13 cellular contexts compared by ENCODE assay signal in the genomic region with DNA sequence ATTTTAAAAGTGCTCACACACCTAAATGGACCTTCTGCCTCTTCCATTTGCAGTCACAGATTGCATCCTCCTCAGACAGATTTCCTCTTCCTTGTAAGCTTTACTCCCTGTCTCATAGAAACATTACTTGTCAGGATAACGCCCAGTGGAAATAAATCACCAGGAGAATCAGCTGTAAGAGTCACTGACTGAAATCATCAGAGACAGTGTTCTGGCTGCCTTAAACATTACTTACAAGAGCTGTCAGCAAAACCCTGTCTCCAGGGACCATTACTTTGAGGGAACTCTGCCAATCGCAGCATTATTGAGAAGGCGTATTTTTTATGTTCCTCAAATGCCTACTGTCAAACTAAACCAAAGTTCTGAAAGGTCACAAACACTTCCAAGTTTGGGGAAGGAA. TPM values are rescaled to one million over a fixed set of nuclear protein-coding genes. Genes with fewer than 3 reads are reported as not detected.
DNase-seq lines count a peak whose midpoint lies in the region; ATAC-seq and TF ChIP-seq lines count a peak whose summit lies in the region.
"Had no signal": no experiment of that assay in that cellular context is flagged by ENCODE, and none has a peak within 500 bp of the region (broad histone marks: within the 10 kb centered on the region; RNA-seq: fewer than 3 reads in every experiment).

No MANE protein-coding gene starts in this region.

- no peaks in the 10 kb centered on the region; the same call in 1 of the 2 replicates for H4K20me1 ChIP-seq in IMR-90 (ENCODE audit: insufficient read depth, low read length)

- no peak overlapping the region for H2BK5ac ChIP-seq in IMR-90 (ENCODE audit: low read depth, low read length, poor library complexity, severe bottlenecking)

- H3K36me3 ChIP-seq in IMR-90 (ENCODE audit: control insufficient read depth, insufficient read depth, low read length) = no peaks in the 10 kb centered on the region
- no peaks in the 10 kb centered on the region for H3K36me3 ChIP-seq in thoracic aorta

- H2BK15ac ChIP-seq in IMR-90 (ENCODE audit: low read depth, low read length) = no peak overlapping the region

- BruUV-seq in IMR-90 (replicated peaks; lab: Mats Ljungman, UMichigan) = no TSS peak

- H3K4me3 Mint-ChIP-seq in activated T-helper 1 cell treated with anti-CD3 and anti-CD28 coated beads, Interleukin-12 subunit alpha, Interleukin-12 subunit beta, Interleukin-2, Interleukin-4 antibody, amounts not matched to agents 30 ng/mL and 10 ng/mL and 1 ng/mL, durations not matched to agents 14 hours and 24 hours and 36 hours = no peak overlapping the region
- H3K4me3 Mint-ChIP-seq: stimulated activated effector memory CD8-positive, alpha-beta T cell treated with anti-CD3 and anti-CD28 coated beads, Interleukin-12 subunit alpha, Interleukin-12 subunit beta, amount 100 ng/mL, for 72 hours had no signal

- no peak overlapping the region for H2BK20ac ChIP-seq in IMR-90 (ENCODE audit: low read depth, low read length)

- no peak overlapping the region for H2AK5ac ChIP-seq in IMR-90 (ENCODE audit: low read depth, low read length)

- WGBS in IMR-90 (ENCODE audit: extremely low coverage in 2 of 2, insufficient read length in 1 of 2), 2 experiments = 25% methylated on average over 1 of the region's 3 CpGs; no CpG with 5 or more reads in 1 of the 2 experiments

- no peak overlapping the region for H4K5ac ChIP-seq in IMR-90 (ENCODE audit: low read depth, low read length)

- no peaks in the 10 kb centered on the region for H3K9me3 ChIP-seq in IMR-90 (ENCODE audit: control insufficient read depth, insufficient read depth, low read length)
- no peaks in the 10 kb centered on the region for H3K9me3 ChIP-seq in thoracic aorta

- no peak overlapping the region for H2AFZ ChIP-seq in IMR-90 (replicated peaks; ENCODE audit: low read length, poor library complexity)

- dilution Hi-C loops in IMR-90 (cut with HindIII; ENCODE audit: low sequenced_read_pairs, unreplicated experiment) = no loop called here

- H3K23ac ChIP-seq in IMR-90 (ENCODE audit: low read depth, low read length) = no peak overlapping the region

- H3K14ac ChIP-seq in IMR-90 (replicated peaks; ENCODE audit: low read depth, low read length) = no peak overlapping the region

- H3K4ac ChIP-seq in IMR-90 (ENCODE audit: low read depth, low read length) = no peak overlapping the region

- no peak overlapping the region for H2AK9ac ChIP-seq in IMR-90 (replicated peaks; ENCODE audit: low read depth, low read length, poor library complexity)

- H3K4me2 ChIP-seq in IMR-90 (ENCODE audit: low read depth, low read length) = no peak overlapping the region

- H3K9ac ChIP-seq in IMR-90 (ENCODE audit: low read depth, low read length) = no peak overlapping the region

- no peak overlapping the region for H3K18ac ChIP-seq in IMR-90 (ENCODE audit: low read depth, low read length)

- no peak for TF ChIP-seq POLR2A in IMR-90 (IDR thresholded peaks at IDR 0.05; ENCODE audit: low read depth, low read length)

- POLR2A ChIA-PET in IMR-90 (lab: Charles Lee; ENCODE audit: unreplicated experiment) = interaction anchor here (0.6 kb wide), 1 partner anchor 50 kb away, joined by 4 read pairs; no protein-coding TSS in a partner anchor

- no peaks in the 10 kb centered on the region for H3K4me1 Mint-ChIP-seq in activated T-helper 1 cell treated with anti-CD3 and anti-CD28 coated beads, Interleukin-12 subunit alpha, Interleukin-12 subunit beta, Interleukin-2, Interleukin-4 antibody, amounts not matched to agents 30 ng/mL and 10 ng/mL and 1 ng/mL, durations not matched to agents 14 hours and 24 hours and 36 hours (ENCODE audit: low read depth)
- H3K4me1 Mint-ChIP-seq: stimulated activated effector memory CD8-positive, alpha-beta T cell treated with anti-CD3 and anti-CD28 coated beads, Interleukin-12 subunit alpha, Interleukin-12 subunit beta, amount 100 ng/mL, for 72 hours had no signal

- no peak overlapping the region for H2BK120ac ChIP-seq in IMR-90 (ENCODE audit: low read depth, low read length)

- no peak overlapping the region for H3K27ac Mint-ChIP-seq in activated T-helper 1 cell treated with anti-CD3 and anti-CD28 coated beads, Interleukin-12 subunit alpha, Interleukin-12 subunit beta, Interleukin-2, Interleukin-4 antibody, amounts not matched to agents 30 ng/mL and 10 ng/mL and 1 ng/mL, durations not matched to agents 14 hours and 24 hours and 36 hours
- H3K27ac Mint-ChIP-seq: stimulated activated effector memory CD8-positive, alpha-beta T cell treated with anti-CD3 and anti-CD28 coated beads, Interleukin-12 subunit alpha, Interleukin-12 subunit beta, amount 100 ng/mL, for 72 hours had no signal

- no peak for TF ChIP-seq RAD21 in IMR-90 (IDR thresholded peaks at IDR 0.05; ENCODE audit: low read length)

- peaks cover 14% of the 10 kb centered on the region for H3K27me3 Mint-ChIP-seq in activated T-helper 1 cell treated with anti-CD3 and anti-CD28 coated beads, Interleukin-12 subunit alpha, Interleukin-12 subunit beta, Interleukin-2, Interleukin-4 antibody, amounts not matched to agents 30 ng/mL and 10 ng/mL and 1 ng/mL, durations not matched to agents 14 hours and 24 hours and 36 hours (ENCODE audit: insufficient read depth)

- H3K4me3 ChIP-seq in IMR-90 (ENCODE audit: insufficient read depth, low read depth, low read length) (no peak overlapping the region), astrocyte of the spinal cord (ENCODE audit: low read depth, low read length) (no peak overlapping the region), thoracic aorta (no peak overlapping the region)

- intact Hi-C loops in IMR-90 (cut with micrococcal nuclease) = no loop called here
- intact Hi-C loops in activated T-helper 1 cell treated with anti-CD3 and anti-CD28 coated beads, Interleukin-12 subunit alpha, Interleukin-12 subunit beta, Interleukin-2, Interleukin-4 antibody, amounts not matched to agents 30 ng/mL and 10 ng/mL and 1 ng/mL, durations not matched to agents 14 hours and 24 hours and 36 hours (cut with micrococcal nuclease) = no loop called here

- H3K56ac ChIP-seq in IMR-90 (ENCODE audit: extremely low read depth, insufficient read depth, low read length) = no peak overlapping the region

- H3K4me1 ChIP-seq in IMR-90 (ENCODE audit: control insufficient read depth, insufficient read depth, low read length) (peaks cover 5% of the 10 kb centered on the region; the same call in 1 of the 2 replicates), thoracic aorta (ENCODE audit: control insufficient read depth in 1 of 2, low read depth in 2 of 2) (peaks cover 11 to 38% of the 10 kb centered on the region in 2 donors)

- 0 out of 4 replicates have a peak overlapping the region, but pooled peaks of 1 of the 2 experiments have one; percentile 4 for H4K8ac ChIP-seq in IMR-90 (ENCODE audit: low read depth in 2 of 2, low read length in 2 of 2)

- CTCF ChIA-PET in IMR-90 (lab: Yijun Ruan, JAX) = interaction anchor here (1.1 kb wide), 1 partner anchor 290 kb away, joined by 3 read pairs; no protein-coding TSS in a partner anchor

- H3K27ac ChIP-seq in IMR-90 (ENCODE audit: insufficient read depth, low read length) (no peak overlapping the region), thoracic aorta (peak overlapping the region; percentile 56 to 58)

- TF ChIP-seq CTCF in IMR-90 (conservative IDR thresholded peaks at IDR 0.05; ENCODE audit: low read depth, low read length) (no peak), astrocyte of the spinal cord (IDR thresholded peaks at IDR 0.05; ENCODE audit: low read depth, low read length) (no peak), thoracic aorta (IDR thresholded peaks at IDR 0.05) (no peak)

- in situ Hi-C loops in IMR-90 (cut with MboI; ENCODE audit: low sequenced_read_pairs) (no loop called here), astrocyte of the spinal cord (cut with HindIII; ENCODE audit: low sequenced_read_pairs) (no loop called here)

- no peaks in the 10 kb centered on the region for H3K36me3 Mint-ChIP-seq in activated T-helper 1 cell treated with anti-CD3 and anti-CD28 coated beads, Interleukin-12 subunit alpha, Interleukin-12 subunit beta, Interleukin-2, Interleukin-4 antibody, amounts not matched to agents 30 ng/mL and 10 ng/mL and 1 ng/mL, durations not matched to agents 14 hours and 24 hours and 36 hours (ENCODE audit: low read depth)
- H3K36me3 Mint-ChIP-seq: stimulated activated effector memory CD8-positive, alpha-beta T cell treated with anti-CD3 and anti-CD28 coated beads, Interleukin-12 subunit alpha, Interleukin-12 subunit beta, amount 100 ng/mL, for 72 hours had no signal

- DNase-seq in IMR-90 (peak; percentile 38), astrocyte of the spinal cord (ENCODE audit: low read depth, low spot score) (peak; percentile 61), hepatic stellate cell (ENCODE audit: low spot score) (peak; percentile 29), thoracic aorta (ENCODE audit: low spot score) (no peak), COR-L47 (lab: John Stamatoyannopoulos, UW) (no peak), amniotic stem cell (lab: John Stamatoyannopoulos, UW) (no peak)
- DNase-seq in activated T-helper 1 cell treated with anti-CD3 and anti-CD28 coated beads, Interleukin-12 subunit alpha, Interleukin-12 subunit beta, Interleukin-2, Interleukin-4 antibody, amounts not matched to agents 30 ng/mL and 10 ng/mL and 1 ng/mL, durations not matched to agents 14 hours and 24 hours and 36 hours (ENCODE audit: low spot score) = no peak
- DNase-seq: activated CD4-positive, alpha-beta T cell treated with anti-CD3 and anti-CD28 coated beads, Interleukin-2, amount 50 U/mL, for 4 hours; GDM1; NCI-H345; stimulated activated CD4-positive, alpha-beta T cell treated with anti-CD3 and anti-CD28 coated beads, Interleukin-12 subunit alpha, Interleukin-12 subunit beta, amount 100 ng/mL, for 4 hours had no signal

- H3K27me3 ChIP-seq in IMR-90 (ENCODE audit: control insufficient read depth, insufficient read depth, low read length) (no peaks in the 10 kb centered on the region), thoracic aorta (replicated peaks; ENCODE audit: insufficient read depth) (no peaks in the 10 kb centered on the region)

- ATAC-seq in IMR-90 (ENCODE audit: low read depth) (no peak), thoracic aorta (ENCODE audit: insufficient number of reproducible peaks, low FRiP score, low read depth) (no peak)
- ATAC-seq: esophagus mucosa; stimulated activated effector memory CD8-positive, alpha-beta T cell treated with anti-CD3 and anti-CD28 coated beads, Interleukin-12 subunit alpha, Interleukin-12 subunit beta, amount 100 ng/mL, for 72 hours had no signal

- no peaks in the 10 kb centered on the region for H3K9me1 ChIP-seq in IMR-90 (ENCODE audit: insufficient read depth, low read length)

- peaks cover 27 to 53% of the 10 kb centered on the region in 2 experiments for H3K79me1 ChIP-seq in IMR-90 (ENCODE audit: low read depth in 1 of 2, low read length in 2 of 2)

- no peak overlapping the region for H4K91ac ChIP-seq in IMR-90 (ENCODE audit: insufficient read depth, low read depth, low read length)

- no peaks in the 10 kb centered on the region for H3K9me3 Mint-ChIP-seq in activated T-helper 1 cell treated with anti-CD3 and anti-CD28 coated beads, Interleukin-12 subunit alpha, Interleukin-12 subunit beta, Interleukin-2, Interleukin-4 antibody, amounts not matched to agents 30 ng/mL and 10 ng/mL and 1 ng/mL, durations not matched to agents 14 hours and 24 hours and 36 hours
- H3K9me3 Mint-ChIP-seq: stimulated activated effector memory CD8-positive, alpha-beta T cell treated with anti-CD3 and anti-CD28 coated beads, Interleukin-12 subunit alpha, Interleukin-12 subunit beta, amount 100 ng/mL, for 72 hours had no signal

RNA-seq across cellular contexts. Expression of a gene that starts 5.9 kb away (rescaled TPM):
- total RNA-seq in IMR-90 (2012; rRNA removed) (46.1 and 50.2 TPM in 2 replicates), thoracic aorta (100 to 1,000 TPM; 161 to 255 TPM)
- 60.9 and 66.4 TPM in 2 replicates for polyA plus RNA-seq in IMR-90 (2012; rRNA removed)
- polyA plus RNA-seq in IMR-90 (2012; cell fraction: cytosol; rRNA removed) = 31.1 and 32.6 TPM in 2 replicates
- polyA plus RNA-seq in IMR-90 (2012; cell fraction: nucleus; rRNA removed; ENCODE audit: low replicate concordance) = 34.6 and 103 TPM in 2 replicates
- total RNA-seq in activated T-helper 1 cell treated with anti-CD3 and anti-CD28 coated beads, Interleukin-12 subunit alpha, Interleukin-12 subunit beta, Interleukin-2, Interleukin-4 antibody, amounts not matched to agents 30 ng/mL and 10 ng/mL and 1 ng/mL, durations not matched to agents 14 hours and 24 hours and 36 hours = 0.16 TPM in 1 of 2 replicates, not detected in the other

Comparison
In these comparisons a context has a peak if more than half of its experiments do, and no peak if none do; other contexts are left out.
1. DNase-seq: peak in IMR-90 (single experiment), astrocyte of the spinal cord (single experiment) and hepatic stellate cell (single experiment); none in thoracic aorta (single experiment), activated T-helper 1 cell treated with anti-CD3 and anti-CD28 coated beads, Interleukin-12 subunit alpha, Interleukin-12 subunit beta, Interleukin-2, Interleukin-4 antibody, amounts not matched to agents 30 ng/mL and 10 ng/mL and 1 ng/mL, durations not matched to agents 14 hours and 24 hours and 36 hours (single experiment), COR-L47 (single experiment) and amniotic stem cell (single experiment).
2. RNA of a gene that starts 5.9 kb away (total RNA-seq): 161 to 255 TPM in thoracic aorta and 46.1 to 50.2 TPM in IMR-90; 0.16 TPM in activated T-helper 1 cell treated with anti-CD3 and anti-CD28 coated beads, Interleukin-12 subunit alpha, Interleukin-12 subunit beta, Interleukin-2, Interleukin-4 antibody, amounts not matched to agents 30 ng/mL and 10 ng/mL and 1 ng/mL, durations not matched to agents 14 hours and 24 hours and 36 hours; every median in the first group is over 10 times any median in the second.